In the genomic region with DNA sequence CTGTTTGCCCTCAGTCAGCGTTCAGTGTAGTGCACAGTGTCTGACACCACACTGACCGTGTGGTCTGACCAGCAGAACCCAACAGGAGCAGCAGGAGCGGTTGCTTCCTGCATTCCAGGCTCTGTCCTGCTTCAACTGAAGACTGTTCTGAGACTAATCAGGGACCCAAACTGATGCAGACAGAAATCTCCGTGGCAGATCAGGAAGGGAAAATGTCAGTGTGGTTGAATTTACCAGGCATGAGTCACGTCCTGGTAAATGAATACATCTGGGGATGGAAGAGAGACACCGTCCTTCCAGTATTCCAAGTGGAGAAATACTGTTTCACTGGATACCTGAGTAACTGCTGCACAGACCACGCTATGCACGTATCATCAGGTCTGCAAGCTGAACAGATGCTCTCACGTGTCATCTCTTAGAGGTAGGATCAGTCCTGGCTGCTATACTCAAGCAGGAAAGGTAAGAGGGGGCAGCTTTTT, we compare ENCODE assay signal across 9 cellular contexts.
DNase-seq lines count a peak whose midpoint lies in the region; TF ChIP-seq lines count a peak whose summit lies in the region.
"Had no signal": no experiment of that assay in that cellular context is flagged by ENCODE, and none has a peak within 500 bp of the region (broad histone marks: within the 10 kb centered on the region; RNA-seq: fewer than 3 reads in every experiment).

No MANE protein-coding gene starts in this region.

- no peaks in the 10 kb centered on the region for H3K27me3 ChIP-seq in brain microvascular endothelial cell (replicated peaks)
- no peaks in the 10 kb centered on the region for H3K27me3 ChIP-seq in Karpas-422 (ENCODE audit: low read length)

- H3K9me3 Mint-ChIP-seq in activated T-cell treated with anti-CD3 and anti-CD28 coated beads, Interleukin-2, amount 50 U/mL, for 24 hours, result no peaks in the 10 kb centered on the region

- H3K36me3 ChIP-seq in brain microvascular endothelial cell (replicated peaks) (no peaks in the 10 kb centered on the region), Karpas-422 (ENCODE audit: insufficient read depth, low read length) (no peaks in the 10 kb centered on the region; the same call in 1 of the 2 replicates)

- H3K4me1 Mint-ChIP-seq in activated T-cell treated with anti-CD3 and anti-CD28 coated beads, Interleukin-2, amount 50 U/mL, for 24 hours (ENCODE audit: low read depth), result peaks cover 9% of the 10 kb centered on the region

- no peak overlapping the region for H2AFZ ChIP-seq in Karpas-422 (ENCODE audit: low read length)

- no peaks in the 10 kb centered on the region for H4K20me1 ChIP-seq in Karpas-422 (ENCODE audit: insufficient read depth, low read depth, low read length)

- DNase-seq in 8988T, result peak; percentile 43
- DNase-seq in HK-2 (ENCODE audit: unreplicated experiment), result peak; percentile 86
- DNase-seq in brain microvascular endothelial cell, result peak; percentile 97
- DNase-seq in kidney glomerular epithelial cell (lab: John Stamatoyannopoulos, UW), result peak; percentile 90
- DNase-seq in Karpas-422, result no peak
- DNase-seq in activated T-cell treated with anti-CD3 and anti-CD28 coated beads, Interleukin-2, amount 50 U/mL, for 24 hours, result no peak
- DNase-seq in NCI-H1930 (lab: John Stamatoyannopoulos, UW), result no peak
- no peak for DNase-seq in activated T-cell treated with anti-CD3 and anti-CD28 coated beads, Interleukin-2, amount 50 U/mL, for 48 hours
- DNase-seq: NCI-H1436 had no signal

- H3K79me2 ChIP-seq in Karpas-422 (ENCODE audit: low read length), result peaks cover 5% of the 10 kb centered on the region; the same call in 1 of the 2 replicates

- in situ Hi-C loops in brain microvascular endothelial cell (cut with HindIII; ENCODE audit: low pct_ligation_motif_present, low sequenced_read_pairs), result no loop called here

- no peaks in the 10 kb centered on the region for H3K4me1 ChIP-seq in Karpas-422 (ENCODE audit: low read length)

- no peak overlapping the region for H3K9ac ChIP-seq in Karpas-422 (ENCODE audit: low read length)

- H3K4me3 Mint-ChIP-seq in activated T-cell treated with anti-CD3 and anti-CD28 coated beads, Interleukin-2, amount 50 U/mL, for 24 hours, result no peak overlapping the region

- no peak for TF ChIP-seq CTCF in brain microvascular endothelial cell (IDR thresholded peaks at IDR 0.05; ENCODE audit: low read depth, low read length, missing control alignments)

- no peak overlapping the region for H3K4me2 ChIP-seq in Karpas-422 (ENCODE audit: low read depth, low read length, poor library complexity, severe bottlenecking)

- H3K27ac Mint-ChIP-seq in activated T-cell treated with anti-CD3 and anti-CD28 coated beads, Interleukin-2, amount 50 U/mL, for 24 hours, result no peak overlapping the region

- no peaks in the 10 kb centered on the region for H3K9me2 ChIP-seq in Karpas-422 (replicated peaks; ENCODE audit: insufficient read depth, low read length)

- peak overlapping the region; percentile 40 for H3K4me3 ChIP-seq in brain microvascular endothelial cell (ENCODE audit: low read depth, low read length)
- H3K4me3 ChIP-seq in Karpas-422 (ENCODE audit: low read length), result no peak overlapping the region

- no peaks in the 10 kb centered on the region for H3K9me3 ChIP-seq in Karpas-422 (ENCODE audit: low read length)

- no peaks in the 10 kb centered on the region for H3K27me3 Mint-ChIP-seq in activated T-cell treated with anti-CD3 and anti-CD28 coated beads, Interleukin-2, amount 50 U/mL, for 24 hours

- no peaks in the 10 kb centered on the region for H3K36me3 Mint-ChIP-seq in activated T-cell treated with anti-CD3 and anti-CD28 coated beads, Interleukin-2, amount 50 U/mL, for 24 hours (ENCODE audit: low read depth)

- peak overlapping the region; percentile 95 for H3K27ac ChIP-seq in brain microvascular endothelial cell
- H3K27ac ChIP-seq in Karpas-422 (ENCODE audit: low read length), result no peak overlapping the region

Comparison
In these comparisons a context has a peak if more than half of its experiments do, and no peak if none do; other contexts are left out.
1. DNase-seq: peak in 8988T (single experiment), HK-2 (single experiment), brain microvascular endothelial cell (single experiment) and kidney glomerular epithelial cell (single experiment); none in Karpas-422 (single experiment), activated T-cell treated with anti-CD3 and anti-CD28 coated beads, Interleukin-2, amount 50 U/mL, for 24 hours (single experiment), NCI-H1930 (0 of 2) and activated T-cell treated with anti-CD3 and anti-CD28 coated beads, Interleukin-2, amount 50 U/mL, for 48 hours (0 of 2).